In the genomic region with DNA sequence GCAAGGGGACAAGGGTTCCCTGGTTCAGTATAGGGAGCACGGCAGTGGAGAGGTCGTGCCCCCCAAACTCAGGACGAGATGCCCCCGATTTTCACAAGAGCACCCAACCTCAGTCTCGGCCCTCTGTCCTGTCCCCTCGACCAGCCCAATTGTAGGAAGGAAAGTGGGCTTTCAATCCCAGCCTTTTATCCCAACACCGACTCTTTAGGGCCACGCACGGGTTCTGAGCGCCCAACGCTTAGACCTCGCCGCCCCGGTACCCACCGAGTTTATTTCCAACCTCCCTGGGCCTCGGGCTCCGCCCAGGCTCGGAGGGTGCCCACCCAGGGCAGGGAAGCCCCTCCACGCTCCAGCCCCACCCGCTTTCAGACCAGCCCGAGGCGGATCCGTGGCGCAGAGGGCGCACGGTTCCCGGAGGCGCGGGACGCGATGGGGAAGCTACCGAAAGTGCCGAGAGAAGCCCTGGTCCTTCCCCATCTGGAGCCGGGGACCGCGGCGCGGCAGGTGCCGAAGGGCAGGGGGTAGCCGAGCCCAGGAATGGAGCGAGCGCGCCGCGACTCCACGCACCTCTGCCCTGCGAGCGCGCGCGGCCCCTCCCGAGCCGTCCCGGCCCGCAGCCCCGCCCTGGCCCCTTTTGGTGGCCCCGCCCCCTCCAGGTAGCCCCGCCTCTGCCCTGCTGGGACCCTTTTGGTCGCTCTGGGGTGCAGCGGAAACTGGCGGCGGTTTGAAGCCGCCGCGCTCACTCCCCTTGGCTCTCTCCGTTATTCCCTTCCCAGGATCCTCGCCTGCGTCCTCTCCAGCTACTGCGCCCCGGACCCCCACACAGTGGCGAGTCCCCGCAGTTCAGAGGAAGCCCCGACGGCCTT, we compare ENCODE assay signal across 8 cellular contexts.
DNase-seq lines count a peak whose midpoint lies in the region; ATAC-seq lines count a peak whose summit lies in the region.

No MANE protein-coding gene starts in this region.

- peak; percentile 11 for DNase-seq in NCI-H1105 (lab: John Stamatoyannopoulos, UW)
- DNase-seq in activated T-helper 1 cell treated with anti-CD3 and anti-CD28 coated beads, Interleukin-2, amount 50 U/mL, for 16 hours (ENCODE audit: low read depth in 1 of 2, low spot score in 1 of 2) = peak; percentile 23
- DNase-seq in stimulated activated CD4-positive, alpha-beta T cell treated with anti-CD3 and anti-CD28 coated beads, TNF-alpha, amount 100 ng/mL, for 1 hour (ENCODE audit: low read depth in 3 of 3, low spot score in 1 of 3) = peak in 2 of 3 donors; percentile 34 to 51
- no peak for DNase-seq in epidermal melanocyte (ENCODE audit: insufficient read length, low spot score)
- no peak for DNase-seq in NCI-H345 treated with DMSO at 0.1 percent for 48 hours (lab: John Stamatoyannopoulos, UW; ENCODE audit: unreplicated experiment)
- DNase-seq in cortex of kidney (lab: John Stamatoyannopoulos, UW) = no peak

- no peaks in the 10 kb centered on the region for H3K36me3 ChIP-seq in iPS-20b (ENCODE audit: insufficient read depth, low read depth, low read length)

- H3K27ac ChIP-seq in iPS-20b (ENCODE audit: low read length) = no peak overlapping the region

- 0 out of 2 replicates have a peak, but pooled peaks cover 3% of the 10 kb centered on the region for H3K4me1 ChIP-seq in iPS-20b (ENCODE audit: insufficient read depth, low read length)

- peak; percentile 43 for ATAC-seq in GM19351 (IDR thresholded peaks at IDR 0.05; ENCODE audit: unreplicated experiment)

- H3K9me3 ChIP-seq in iPS-20b (ENCODE audit: insufficient read depth, low read depth, low read length) = no peaks in the 10 kb centered on the region

- H3K9ac ChIP-seq in iPS-20b (ENCODE audit: low read depth, low read length) = no peak overlapping the region; the same call in 1 of the 2 replicates

- H3K4me3 ChIP-seq in iPS-20b (ENCODE audit: low read length) = peak overlapping the region; percentile 85

- peaks cover 95% of the 10 kb centered on the region for H3K27me3 ChIP-seq in iPS-20b (ENCODE audit: insufficient read depth, low read length)

Comparison
In these comparisons a context has a peak if more than half of its experiments do, and no peak if none do; other contexts are left out.
1. DNase-seq: peak in NCI-H1105 (single experiment), activated T-helper 1 cell treated with anti-CD3 and anti-CD28 coated beads, Interleukin-2, amount 50 U/mL, for 16 hours (2 of 2) and stimulated activated CD4-positive, alpha-beta T cell treated with anti-CD3 and anti-CD28 coated beads, TNF-alpha, amount 100 ng/mL, for 1 hour (2 of 3); none in epidermal melanocyte (single experiment), NCI-H345 treated with DMSO at 0.1 percent for 48 hours (single experiment) and cortex of kidney (single experiment).